ENCODE assay signal across 23 cellular contexts in the genomic region with DNA sequence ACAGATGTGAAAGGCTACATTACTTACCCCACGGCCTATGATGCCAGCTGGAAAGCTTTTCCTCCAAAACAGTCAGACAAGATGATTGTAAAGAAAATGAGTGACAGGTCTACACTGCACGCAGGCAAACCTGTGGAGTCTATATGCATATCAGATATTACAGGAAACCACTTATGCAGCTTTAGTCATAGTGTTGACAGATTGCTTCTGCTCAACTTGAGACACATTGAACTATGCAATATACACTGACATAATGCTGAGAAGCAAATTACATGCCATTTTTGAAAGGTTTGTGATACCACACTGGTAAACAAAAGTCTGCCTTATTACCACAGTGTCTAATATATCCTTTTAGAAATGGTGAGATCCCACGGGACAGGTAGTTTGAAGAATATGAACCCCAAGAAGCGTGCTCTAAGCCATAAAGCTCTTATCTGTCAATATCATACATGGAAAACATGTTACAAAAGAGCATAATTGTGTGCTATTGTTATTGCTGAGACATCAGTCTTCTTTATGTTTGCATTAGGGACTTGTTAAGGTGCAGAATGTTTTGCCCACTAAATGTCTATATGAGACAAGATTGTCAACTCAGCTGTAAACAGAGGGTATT.
"Had no signal": no experiment of that assay in that cellular context is flagged by ENCODE, and none has a peak within 500 bp of the region (broad histone marks: within the 10 kb centered on the region; RNA-seq: fewer than 3 reads in every experiment).

No MANE protein-coding gene starts in this region.

- ATAC-seq: natural killer cell; stimulated activated naive B cell treated with anti-CD40 and anti-IgM and Interleukin-4, amounts not matched to agents 10 μg/mL and 1 μg/mL and 100 μg/mL, for 72 hours had no signal

- H3K4me3 ChIP-seq: cardiac muscle cell, colonic mucosa, left ventricle myocardium inferior, lung, right atrium auricular region, stomach, thyroid gland had no signal

- H3K27me3 ChIP-seq: cardiac muscle cell, colonic mucosa, right atrium auricular region, stomach, thyroid gland had no signal

- H3K9me3 ChIP-seq: colonic mucosa, right atrium auricular region, stomach, thyroid gland had no signal

- H3K36me3 ChIP-seq: cardiac muscle cell, colonic mucosa, left ventricle myocardium inferior, right atrium auricular region, stomach, thyroid gland had no signal

- H3K4me1 Mint-ChIP-seq: natural killer cell; stimulated activated naive B cell treated with anti-CD40 and anti-IgM and Interleukin-4, amounts not matched to agents 10 μg/mL and 1 μg/mL and 100 μg/mL, for 72 hours had no signal

- H3K27ac ChIP-seq: cardiac muscle cell, colonic mucosa, left ventricle myocardium inferior, right atrium auricular region, stomach, thyroid gland had no signal

- H3K27me3 Mint-ChIP-seq: activated naive CD8-positive, alpha-beta T cell; stimulated activated naive B cell treated with anti-CD40 and anti-IgM and Interleukin-4, amounts not matched to agents 10 μg/mL and 1 μg/mL and 100 μg/mL, for 72 hours had no signal

- H3K4me3 Mint-ChIP-seq: activated naive CD8-positive, alpha-beta T cell; natural killer cell; stimulated activated naive B cell treated with anti-CD40 and anti-IgM and Interleukin-4, amounts not matched to agents 10 μg/mL and 1 μg/mL and 100 μg/mL, for 72 hours had no signal

- H3K27ac Mint-ChIP-seq: activated naive CD8-positive, alpha-beta T cell; natural killer cell; stimulated activated naive B cell treated with anti-CD40 and anti-IgM and Interleukin-4, amounts not matched to agents 10 μg/mL and 1 μg/mL and 100 μg/mL, for 72 hours had no signal

- DNase-seq: activated CD4-positive, alpha-beta T cell treated with anti-CD3 and anti-CD28 coated beads for 4 hours; activated CD4-positive, alpha-beta T cell treated with anti-CD3 and anti-CD28 coated beads, Interleukin-2, amount 50 U/mL, for 4 hours; activated CD4-positive, CD25-positive, alpha-beta regulatory T cell; activated effector memory CD4-positive, alpha-beta T cell treated with Interleukin-2 at 50 U/mL for 16 hours; activated naive CD4-positive, alpha-beta T cell treated with Interleukin-2 at 50 U/mL for 16 hours; activated T-cell treated with anti-CD3 and anti-CD28 coated beads for 4 hours; anterior cingulate cortex; cerebellar nuclear complex; colonic mucosa; effector CD8-positive, alpha-beta T cell; glutamatergic neuron; left ventricle myocardium inferior; mesendoderm; natural killer cell; stimulated activated CD4-positive, alpha-beta T cell treated with anti-CD3 and anti-CD28 coated beads, Interleukin-15, amount 100 ng/mL, for 24 hours; stimulated activated CD4-positive, alpha-beta T cell treated with anti-CD3 and anti-CD28 coated beads, Interleukin-2, amount 100 ng/mL, for 24 hours; stimulated activated naive B cell treated with anti-CD40 and anti-IgM and Interleukin-4, amounts not matched to agents 10 μg/mL and 1 μg/mL and 100 μg/mL, for 72 hours; stomach; thyroid gland had no signal

- H3K9me3 Mint-ChIP-seq: stimulated activated naive B cell treated with anti-CD40 and anti-IgM and Interleukin-4, amounts not matched to agents 10 μg/mL and 1 μg/mL and 100 μg/mL, for 72 hours had no signal

- H3K36me3 Mint-ChIP-seq: activated naive CD8-positive, alpha-beta T cell; natural killer cell; stimulated activated naive B cell treated with anti-CD40 and anti-IgM and Interleukin-4, amounts not matched to agents 10 μg/mL and 1 μg/mL and 100 μg/mL, for 72 hours had no signal
